14 cellular contexts compared by ENCODE assay signal in the genomic region with DNA sequence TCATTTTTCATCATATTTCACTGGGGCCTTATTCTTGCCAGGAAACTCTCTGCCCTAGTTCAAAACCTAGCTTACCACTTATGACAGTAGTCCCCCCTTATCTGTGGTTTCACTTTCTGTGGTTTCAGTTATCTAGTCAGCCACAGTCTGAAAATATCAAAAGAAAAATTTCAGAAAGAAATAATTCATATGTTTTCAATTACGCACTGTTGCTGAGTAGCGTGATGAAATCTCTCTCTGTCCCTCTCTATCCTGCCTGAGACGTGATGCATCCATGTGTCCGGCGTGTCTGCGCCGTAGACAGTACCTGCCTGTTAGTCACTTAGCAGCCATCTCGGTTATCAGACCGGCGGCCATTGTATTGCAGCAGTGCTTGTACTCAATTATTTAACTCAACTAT.
DNase-seq lines count a peak whose midpoint lies in the region; ATAC-seq and TF ChIP-seq lines count a peak whose summit lies in the region.
"Had no signal": no experiment of that assay in that cellular context is flagged by ENCODE, and none has a peak within 500 bp of the region (broad histone marks: within the 10 kb centered on the region; RNA-seq: fewer than 3 reads in every experiment).

No MANE protein-coding gene starts in this region.

- TF ChIP-seq POLR2A in NB4 (IDR thresholded peaks at IDR 0.05; ENCODE audit: extremely low read depth, insufficient read length) (no peak), erythroblast (IDR thresholded peaks at IDR 0.05; ENCODE audit: low read length) (no peak)

- TF ChIP-seq CTCF in NB4 (IDR thresholded peaks at IDR 0.05; ENCODE audit: low read depth, low read length), result no peak

- H3K4me1 Mint-ChIP-seq in activated naive CD8-positive, alpha-beta T cell treated with anti-CD3 and anti-CD28 coated beads, Interleukin-2, amount 10 ng/mL, durations not matched to agents 7 days and 5 days, result peaks cover 21% of the 10 kb centered on the region
- H3K4me1 Mint-ChIP-seq in activated naive CD8-positive, alpha-beta T cell treated with anti-CD3 and anti-CD28 coated beads for 36 hours, result peaks cover 11% of the 10 kb centered on the region
- peaks cover 24% of the 10 kb centered on the region for H3K4me1 Mint-ChIP-seq in stimulated activated naive CD8-positive, alpha-beta T cell treated with anti-CD3 and anti-CD28 coated beads, Interleukin-15, amount 100 ng/mL, for 72 hours
- H3K4me1 Mint-ChIP-seq: neural progenitor cell; stimulated activated memory B cell treated with anti-CD40 and anti-IgM and Interleukin-4, amounts not matched to agents 10 μg/mL and 1 μg/mL and 100 μg/mL, for 72 hours had no signal

- H3K4me3 Mint-ChIP-seq in activated naive CD8-positive, alpha-beta T cell treated with anti-CD3 and anti-CD28 coated beads, Interleukin-2, amount 10 ng/mL, durations not matched to agents 7 days and 5 days, result peak overlapping the region; percentile 26
- no peak overlapping the region for H3K4me3 Mint-ChIP-seq in activated naive CD8-positive, alpha-beta T cell treated with anti-CD3 and anti-CD28 coated beads for 36 hours
- no peak overlapping the region for H3K4me3 Mint-ChIP-seq in stimulated activated naive CD8-positive, alpha-beta T cell treated with anti-CD3 and anti-CD28 coated beads, Interleukin-15, amount 100 ng/mL, for 72 hours
- H3K4me3 Mint-ChIP-seq: neural progenitor cell; stimulated activated memory B cell treated with anti-CD40 and anti-IgM and Interleukin-4, amounts not matched to agents 10 μg/mL and 1 μg/mL and 100 μg/mL, for 72 hours had no signal

- no peaks in the 10 kb centered on the region for H3K36me3 Mint-ChIP-seq in activated naive CD8-positive, alpha-beta T cell treated with anti-CD3 and anti-CD28 coated beads, Interleukin-2, amount 10 ng/mL, durations not matched to agents 7 days and 5 days
- no peaks in the 10 kb centered on the region for H3K36me3 Mint-ChIP-seq in activated naive CD8-positive, alpha-beta T cell treated with anti-CD3 and anti-CD28 coated beads for 36 hours
- H3K36me3 Mint-ChIP-seq: neural progenitor cell; stimulated activated memory B cell treated with anti-CD40 and anti-IgM and Interleukin-4, amounts not matched to agents 10 μg/mL and 1 μg/mL and 100 μg/mL, for 72 hours had no signal

- H3K27ac Mint-ChIP-seq in activated naive CD8-positive, alpha-beta T cell treated with anti-CD3 and anti-CD28 coated beads, Interleukin-2, amount 10 ng/mL, durations not matched to agents 7 days and 5 days, result no peak overlapping the region
- no peak overlapping the region for H3K27ac Mint-ChIP-seq in activated naive CD8-positive, alpha-beta T cell treated with anti-CD3 and anti-CD28 coated beads for 36 hours
- peak overlapping the region in 1 of 2 donors; percentile 3 for H3K27ac Mint-ChIP-seq in stimulated activated naive CD8-positive, alpha-beta T cell treated with anti-CD3 and anti-CD28 coated beads, Interleukin-15, amount 100 ng/mL, for 72 hours
- H3K27ac Mint-ChIP-seq: neural progenitor cell; stimulated activated memory B cell treated with anti-CD40 and anti-IgM and Interleukin-4, amounts not matched to agents 10 μg/mL and 1 μg/mL and 100 μg/mL, for 72 hours had no signal

- no peak overlapping the region for H3K4me3 ChIP-seq in NB4 (ENCODE audit: low read depth, low read length)
- H3K4me3 ChIP-seq: neural progenitor cell, SJCRH30 had no signal

- no peaks in the 10 kb centered on the region for H3K9me3 Mint-ChIP-seq in activated naive CD8-positive, alpha-beta T cell treated with anti-CD3 and anti-CD28 coated beads, Interleukin-2, amount 10 ng/mL, durations not matched to agents 7 days and 5 days
- no peaks in the 10 kb centered on the region for H3K9me3 Mint-ChIP-seq in activated naive CD8-positive, alpha-beta T cell treated with anti-CD3 and anti-CD28 coated beads for 36 hours
- H3K9me3 Mint-ChIP-seq in stimulated activated naive CD8-positive, alpha-beta T cell treated with anti-CD3 and anti-CD28 coated beads, Interleukin-15, amount 100 ng/mL, for 72 hours, result no peaks in the 10 kb centered on the region
- H3K9me3 Mint-ChIP-seq: neural progenitor cell; stimulated activated memory B cell treated with anti-CD40 and anti-IgM and Interleukin-4, amounts not matched to agents 10 μg/mL and 1 μg/mL and 100 μg/mL, for 72 hours had no signal

- no peak for DNase-seq in activated naive CD8-positive, alpha-beta T cell treated with anti-CD3 and anti-CD28 coated beads, Interleukin-2, amount 10 ng/mL, durations not matched to agents 7 days and 5 days
- no peak for DNase-seq in activated naive CD8-positive, alpha-beta T cell treated with anti-CD3 and anti-CD28 coated beads for 36 hours
- peak; percentile 44 for DNase-seq in NB4 (ENCODE audit: low read depth)
- peak; percentile 5 to 6 for DNase-seq in erythroblast (lab: John Stamatoyannopoulos, UW)
- no peak for DNase-seq in stimulated activated naive CD8-positive, alpha-beta T cell treated with anti-CD3 and anti-CD28 coated beads, Interleukin-15, amount 100 ng/mL, for 72 hours
- DNase-seq: activated effector memory CD4-positive, alpha-beta T cell treated with Interleukin-2 at 50 U/mL for 16 hours; effector CD8-positive, alpha-beta T cell; foreskin keratinocyte; SJCRH30 had no signal

- peaks cover 27% of the 10 kb centered on the region for H3K27me3 Mint-ChIP-seq in activated naive CD8-positive, alpha-beta T cell treated with anti-CD3 and anti-CD28 coated beads, Interleukin-2, amount 10 ng/mL, durations not matched to agents 7 days and 5 days
- peaks cover 29% of the 10 kb centered on the region for H3K27me3 Mint-ChIP-seq in activated naive CD8-positive, alpha-beta T cell treated with anti-CD3 and anti-CD28 coated beads for 36 hours
- H3K27me3 Mint-ChIP-seq in stimulated activated naive CD8-positive, alpha-beta T cell treated with anti-CD3 and anti-CD28 coated beads, Interleukin-15, amount 100 ng/mL, for 72 hours, result peaks cover 25% of the 10 kb centered on the region
- H3K27me3 Mint-ChIP-seq: stimulated activated memory B cell treated with anti-CD40 and anti-IgM and Interleukin-4, amounts not matched to agents 10 μg/mL and 1 μg/mL and 100 μg/mL, for 72 hours had no signal

- ATAC-seq in activated naive CD8-positive, alpha-beta T cell treated with anti-CD3 and anti-CD28 coated beads, Interleukin-2, amount 10 ng/mL, durations not matched to agents 7 days and 5 days (ENCODE audit: low read depth), result peak; percentile 50
- peak; percentile 73 for ATAC-seq in stimulated activated naive CD8-positive, alpha-beta T cell treated with anti-CD3 and anti-CD28 coated beads, Interleukin-15, amount 100 ng/mL, for 72 hours
- ATAC-seq in HG03354 (IDR thresholded peaks at IDR 0.05; ENCODE audit: poor library complexity, severe bottlenecking, unreplicated experiment), result no peak
- ATAC-seq in GM18909 (IDR thresholded peaks at IDR 0.05; ENCODE audit: poor library complexity, unreplicated experiment), result no peak
- no peak for ATAC-seq in GM19397 (IDR thresholded peaks at IDR 0.05; ENCODE audit: unreplicated experiment)
- ATAC-seq: stimulated activated memory B cell treated with anti-CD40 and anti-IgM and Interleukin-4, amounts not matched to agents 10 μg/mL and 1 μg/mL and 100 μg/mL, for 72 hours had no signal

- POLR2A ChIA-PET in activated naive CD8-positive, alpha-beta T cell treated with anti-CD3 and anti-CD28 coated beads, Interleukin-2, amount 10 ng/mL, durations not matched to agents 7 days and 5 days (lab: Charles Lee), result no interaction called here

Comparison
In these comparisons a context has a peak if more than half of its experiments do, and no peak if none do; other contexts are left out.
1. ATAC-seq: peak in activated naive CD8-positive, alpha-beta T cell treated with anti-CD3 and anti-CD28 coated beads, Interleukin-2, amount 10 ng/mL, durations not matched to agents 7 days and 5 days (single experiment) and stimulated activated naive CD8-positive, alpha-beta T cell treated with anti-CD3 and anti-CD28 coated beads, Interleukin-15, amount 100 ng/mL, for 72 hours (single experiment); none in HG03354 (single experiment), GM18909 (single experiment) and GM19397 (single experiment).
2. DNase-seq: peak in NB4 (single experiment) and erythroblast (2 of 2); none in activated naive CD8-positive, alpha-beta T cell treated with anti-CD3 and anti-CD28 coated beads, Interleukin-2, amount 10 ng/mL, durations not matched to agents 7 days and 5 days (single experiment), activated naive CD8-positive, alpha-beta T cell treated with anti-CD3 and anti-CD28 coated beads for 36 hours (single experiment) and stimulated activated naive CD8-positive, alpha-beta T cell treated with anti-CD3 and anti-CD28 coated beads, Interleukin-15, amount 100 ng/mL, for 72 hours (0 of 2).